In genomic region chr9:88589656-88590055, GRCh38 we compare ENCODE assay signal across 33 cellular contexts. TPM values are rescaled to one million over a fixed set of nuclear protein-coding genes. Genes with fewer than 3 reads are reported as not detected.
"Had no signal": no experiment of that assay in that cellular context is flagged by ENCODE, and none has a peak within 500 bp of the region (broad histone marks: within the 10 kb centered on the region; RNA-seq: fewer than 3 reads in every experiment).

No MANE protein-coding gene starts in this region.

- H3K9me3 ChIP-seq: ascending aorta, SJCRH30 had no signal

- DNase-seq: activated CD4-positive, alpha-beta T cell treated with anti-CD3 and anti-CD28 coated beads, Interleukin-2, amount 10 ng/mL, durations not matched to agents 24 days and 14 days; activated CD4-positive, alpha-beta T cell treated with anti-CD3 and anti-CD28 coated beads, Interleukin-2, amount 50 U/mL, for 4 hours; activated CD4-positive, CD25-positive, alpha-beta regulatory T cell; activated CD8-positive, alpha-beta T cell treated with anti-CD3 and anti-CD28 coated beads for 36 hours; activated effector memory CD4-positive, alpha-beta T cell treated with anti-CD3 and anti-CD28 coated beads, Interleukin-2, amount 50 U/mL, for 16 hours; activated naive CD4-positive, alpha-beta T cell; activated naive CD4-positive, alpha-beta T cell treated with anti-CD3 and anti-CD28 coated beads, Interleukin-2, amount 50 U/mL, for 16 hours; activated naive CD8-positive, alpha-beta T cell treated with anti-CD3 and anti-CD28 coated beads for 36 hours; activated T-cell treated with anti-CD3 and anti-CD28 coated beads, Interleukin-2, amount 50 U/mL, for 1 hour; activated T-cell treated with anti-CD3 and anti-CD28 coated beads, Interleukin-2, amount 50 U/mL, for 72 hours; amniotic stem cell; Karpas-422; KBM-7; NCI-H1048; NCI-H1105 treated with DMSO at 0.1 percent for 48 hours; NCI-H1436; NCI-H1694; NCI-H1930; NCI-H2081 treated with DMSO at 0.1 percent for 48 hours; NCI-H345; NCI-H524 treated with DMSO at 0.1 percent for 48 hours; SHP77; SJCRH30; T1000; WERI-Rb-1 had no signal

- H3K4me3 ChIP-seq: ascending aorta, cardiac muscle cell, SJCRH30, SK-N-MC had no signal

- H3K27ac ChIP-seq: ascending aorta, cardiac muscle cell, SJCRH30, SK-N-MC, WERI-Rb-1 had no signal

- ATAC-seq: activated CD8-positive, alpha-beta T cell treated with anti-CD3 and anti-CD28 coated beads for 36 hours; activated T-cell treated with anti-CD3 and anti-CD28 coated beads, Interleukin-2, amount 50 U/mL, for 72 hours; activated T-helper 17 cell treated with anti-CD3 and anti-CD28 coated beads, Interleukin-2, amount 50 U/mL, for 72 hours; Panc1 had no signal

- H3K4me3 Mint-ChIP-seq: activated CD4-positive, alpha-beta T cell treated with anti-CD3 and anti-CD28 coated beads, Interleukin-2, amount 10 ng/mL, durations not matched to agents 24 days and 14 days; activated CD8-positive, alpha-beta T cell treated with anti-CD3 and anti-CD28 coated beads for 36 hours; activated naive CD8-positive, alpha-beta T cell treated with anti-CD3 and anti-CD28 coated beads for 36 hours; activated T-cell treated with anti-CD3 and anti-CD28 coated beads, Interleukin-2, amount 50 U/mL, for 72 hours; activated T-helper 17 cell treated with anti-CD3 and anti-CD28 coated beads, Interleukin-2, amount 50 U/mL, for 72 hours had no signal

- H3K9me3 Mint-ChIP-seq: activated CD8-positive, alpha-beta T cell treated with anti-CD3 and anti-CD28 coated beads for 36 hours; activated T-cell treated with anti-CD3 and anti-CD28 coated beads, Interleukin-2, amount 50 U/mL, for 72 hours had no signal

- H3K36me3 Mint-ChIP-seq: activated naive CD8-positive, alpha-beta T cell treated with anti-CD3 and anti-CD28 coated beads for 36 hours had no signal

- H3K4me1 Mint-ChIP-seq: activated T-helper 17 cell treated with anti-CD3 and anti-CD28 coated beads, Interleukin-2, amount 50 U/mL, for 72 hours had no signal

- H3K27ac Mint-ChIP-seq: activated CD4-positive, alpha-beta T cell treated with anti-CD3 and anti-CD28 coated beads, Interleukin-2, amount 10 ng/mL, durations not matched to agents 24 days and 14 days; activated CD8-positive, alpha-beta T cell treated with anti-CD3 and anti-CD28 coated beads for 36 hours; activated naive CD8-positive, alpha-beta T cell treated with anti-CD3 and anti-CD28 coated beads for 36 hours; activated T-cell treated with anti-CD3 and anti-CD28 coated beads, Interleukin-2, amount 50 U/mL, for 72 hours; activated T-helper 17 cell treated with anti-CD3 and anti-CD28 coated beads, Interleukin-2, amount 50 U/mL, for 72 hours had no signal

- H3K36me3 ChIP-seq: ascending aorta, cardiac muscle cell, SJCRH30, WERI-Rb-1 had no signal

- H3K4me1 ChIP-seq: ascending aorta, SJCRH30 had no signal

- H3K27me3 Mint-ChIP-seq: activated CD8-positive, alpha-beta T cell treated with anti-CD3 and anti-CD28 coated beads for 36 hours; activated T-helper 17 cell treated with anti-CD3 and anti-CD28 coated beads, Interleukin-2, amount 50 U/mL, for 72 hours had no signal

- H3K27me3 ChIP-seq: ascending aorta, cardiac muscle cell, SJCRH30 had no signal

RNA-seq across cellular contexts. Expression of gene NXNL2, which starts 54.7 kb away (rescaled TPM):
- total RNA-seq: activated CD4-positive, alpha-beta T cell treated with anti-CD3 and anti-CD28 coated beads, Interleukin-2, amount 10 ng/mL, durations not matched to agents 24 days and 14 days; activated CD8-positive, alpha-beta memory T cell treated with anti-CD3 and anti-CD28 coated beads for 36 hours; activated CD8-positive, alpha-beta T cell treated with anti-CD3 and anti-CD28 coated beads for 36 hours; activated naive CD8-positive, alpha-beta T cell treated with anti-CD3 and anti-CD28 coated beads for 36 hours; activated T-cell treated with anti-CD3 and anti-CD28 coated beads, Interleukin-2, amount 50 U/mL, for 72 hours; activated T-helper 17 cell treated with anti-CD3 and anti-CD28 coated beads, Interleukin-2, amount 50 U/mL, for 72 hours; ascending aorta; cardiac muscle cell; SJCRH30; T-helper 1 cell treated with Interleukin-12 subunit alpha and Interleukin-12 subunit beta and Interleukin-4 antibody, amounts not matched to agents 30 ng/mL and 1 ng/mL, for 36 hours; T-helper 2 cell treated with Interferon-gamma antibody and Interleukin-4, amounts not matched to agents 100 ng/mL and 5 ng/mL, for 36 hours had no signal
